24 cellular contexts compared by ENCODE assay signal in genomic region chrX:155020591-155020990, GRCh38.
"Had no signal": no experiment of that assay in that cellular context is flagged by ENCODE, and none has a peak within 500 bp of the region (broad histone marks: within the 10 kb centered on the region; RNA-seq: fewer than 3 reads in every experiment).

No MANE protein-coding gene starts in this region.

- H3K4me3 ChIP-seq: cardiac muscle cell had no signal

- H3K36me3 Mint-ChIP-seq: activated CD4-positive, alpha-beta memory T cell treated with anti-CD3 and anti-CD28 coated beads for 36 hours; activated naive CD8-positive, alpha-beta T cell had no signal

- H3K27ac Mint-ChIP-seq: activated B cell treated with CpG ODN at 0.5 μM for 24 hours; activated CD4-positive, alpha-beta memory T cell treated with anti-CD3 and anti-CD28 coated beads for 36 hours; activated CD4-positive, alpha-beta T cell treated with anti-CD3 and anti-CD28 coated beads, Interleukin-2, amount 10 ng/mL, durations not matched to agents 7 days and 5 days; activated naive CD8-positive, alpha-beta T cell; T-helper 17 cell had no signal

- H3K27ac ChIP-seq: brain microvascular endothelial cell, cardiac muscle cell had no signal

- H3K36me3 ChIP-seq: brain microvascular endothelial cell, cardiac muscle cell had no signal

- H3K4me3 Mint-ChIP-seq: activated B cell treated with CpG ODN at 0.5 μM for 24 hours; activated CD4-positive, alpha-beta memory T cell treated with anti-CD3 and anti-CD28 coated beads for 36 hours; activated CD4-positive, alpha-beta T cell treated with anti-CD3 and anti-CD28 coated beads, Interleukin-2, amount 10 ng/mL, durations not matched to agents 7 days and 5 days; activated naive CD8-positive, alpha-beta T cell; activated T-cell treated with anti-CD3 and anti-CD28 coated beads, Interleukin-2, amount 50 U/mL, for 4 hours; T-helper 17 cell had no signal

- H3K9me3 Mint-ChIP-seq: activated B cell treated with CpG ODN at 0.5 μM for 24 hours; activated CD4-positive, alpha-beta memory T cell treated with anti-CD3 and anti-CD28 coated beads for 36 hours; activated CD4-positive, alpha-beta T cell treated with anti-CD3 and anti-CD28 coated beads, Interleukin-2, amount 10 ng/mL, durations not matched to agents 7 days and 5 days; activated T-cell treated with anti-CD3 and anti-CD28 coated beads, Interleukin-2, amount 50 U/mL, for 4 hours had no signal

- H3K27me3 Mint-ChIP-seq: activated B cell treated with CpG ODN at 0.5 μM for 24 hours; activated CD4-positive, alpha-beta memory T cell treated with anti-CD3 and anti-CD28 coated beads for 36 hours; activated naive CD8-positive, alpha-beta T cell; T-helper 17 cell had no signal

- H3K27me3 ChIP-seq: brain microvascular endothelial cell, cardiac muscle cell had no signal

- FAIRE-seq: RCC 7860, TTC549 had no signal

- ATAC-seq: activated T-cell treated with anti-CD3 and anti-CD28 coated beads, Interleukin-2, amount 50 U/mL, for 4 hours; PC-3; T-helper 17 cell had no signal

- DNase-seq: activated B cell treated with CpG ODN at 0.5 μM for 24 hours; activated CD4-positive, alpha-beta memory T cell treated with anti-CD3 and anti-CD28 coated beads for 36 hours; activated CD4-positive, alpha-beta T cell treated with anti-CD3 and anti-CD28 coated beads for 1 hour; activated CD4-positive, alpha-beta T cell treated with anti-CD3 and anti-CD28 coated beads, Interleukin-2, amount 10 ng/mL, durations not matched to agents 7 days and 5 days; activated CD8-positive, alpha-beta memory T cell treated with anti-CD3 and anti-CD28 coated beads for 24 hours; activated effector memory CD4-positive, alpha-beta T cell treated with anti-CD3 and anti-CD28 coated beads, Interleukin-2, amount 50 U/mL, for 16 hours; activated naive CD4-positive, alpha-beta T cell treated with Interleukin-2 at 50 U/mL for 16 hours; activated T-cell treated with anti-CD3 and anti-CD28 coated beads, Interleukin-2, amount 50 U/mL, for 4 hours; brain microvascular endothelial cell; KBM-7; NCI-H1048; NCI-H146; NCI-H187 treated with DMSO at 0.1 percent for 48 hours; NCI-H2081 treated with DMSO at 0.1 percent for 48 hours; NCI-H446; NCI-H524; PC-3; SIG-M5; T-helper 17 cell; T-helper 9 cell had no signal

- H3K4me1 Mint-ChIP-seq: activated B cell treated with CpG ODN at 0.5 μM for 24 hours; activated CD4-positive, alpha-beta T cell treated with anti-CD3 and anti-CD28 coated beads, Interleukin-2, amount 10 ng/mL, durations not matched to agents 7 days and 5 days; T-helper 17 cell had no signal
